Comparison of ENCODE assay signal across 9 cellular contexts in the genomic region with DNA sequence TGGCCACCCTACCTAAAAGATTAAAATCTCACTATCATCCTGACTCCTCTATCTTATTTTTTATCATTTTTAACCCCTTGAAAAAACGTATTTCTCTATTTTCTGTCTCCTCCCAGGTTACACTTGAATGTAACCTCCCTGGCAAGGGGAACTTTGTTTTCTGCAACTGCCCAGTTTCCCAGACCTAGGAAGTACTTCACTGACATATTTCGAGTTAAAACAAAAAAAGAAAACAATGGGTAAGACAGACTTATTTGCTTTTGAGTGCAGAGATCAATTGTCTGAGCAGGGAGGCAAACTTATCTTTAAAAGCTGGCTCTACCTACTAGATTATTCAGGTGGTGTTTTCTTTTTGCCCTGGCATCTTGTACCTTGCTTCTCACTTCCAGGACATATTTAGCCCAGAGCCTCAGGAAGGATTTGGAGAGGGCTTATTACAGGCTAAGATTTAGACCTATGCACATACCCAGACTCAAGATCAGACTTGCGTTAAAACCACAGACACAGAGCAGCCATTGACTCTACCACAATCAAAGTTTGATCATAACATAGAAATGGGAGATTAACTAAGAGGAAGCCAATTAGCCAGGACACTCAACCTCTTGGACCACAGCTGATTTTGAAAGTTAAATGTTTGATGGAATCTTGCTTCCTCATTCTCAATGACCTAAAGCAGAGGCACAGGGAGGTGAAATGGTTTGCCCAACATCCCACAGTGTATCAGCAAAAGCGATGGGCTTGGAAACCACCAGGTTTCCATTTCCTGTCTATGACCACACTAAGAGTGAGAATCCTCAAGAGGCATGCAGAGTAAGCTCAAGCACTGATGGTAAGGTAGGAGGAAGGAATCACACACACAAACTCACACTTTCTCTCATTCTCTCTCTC.
A peak's percentile ranks its signal among the peaks of the same experiment; 100 is the strongest.
DNase-seq lines count a peak whose midpoint lies in the region; ATAC-seq and TF ChIP-seq lines count a peak whose summit lies in the region.
"Had no signal": no experiment of that assay in that cellular context is flagged by ENCODE, and none has a peak within 500 bp of the region (broad histone marks: within the 10 kb centered on the region; RNA-seq: fewer than 3 reads in every experiment).

No MANE protein-coding gene starts in this region.

- no peak overlapping the region for H3K27ac ChIP-seq in hepatocyte
- no peak overlapping the region for H3K27ac ChIP-seq in prostate gland
- H3K27ac ChIP-seq: cardiac muscle cell had no signal

- TF ChIP-seq POLR2A in prostate gland (IDR thresholded peaks at IDR 0.05): no peak

- H2AFZ ChIP-seq in hepatocyte: no peak overlapping the region

- no peak for TF ChIP-seq CTCF in hepatocyte (IDR thresholded peaks at IDR 0.05; ENCODE audit: poor library complexity)
- TF ChIP-seq CTCF in prostate gland (IDR thresholded peaks at IDR 0.05): no peak

- intact Hi-C loops in prostate gland (cut with DNase I): no loop called here

- H3K27me3 ChIP-seq in hepatocyte: no peaks in the 10 kb centered on the region
- no peaks in the 10 kb centered on the region for H3K27me3 ChIP-seq in prostate gland (replicated peaks; ENCODE audit: insufficient read depth)
- H3K27me3 ChIP-seq: cardiac muscle cell had no signal

- H3K4me1 ChIP-seq in hepatocyte (ENCODE audit: insufficient read depth): no peaks in the 10 kb centered on the region
- H3K4me1 ChIP-seq in prostate gland (replicated peaks): no peaks in the 10 kb centered on the region

- peak; percentile 69 for DNase-seq in glomerular visceral epithelial cell (ENCODE audit: extremely low spot score)
- DNase-seq in medulla oblongata (ENCODE audit: extremely low spot score): no peak
- no peak for DNase-seq in hepatocyte (ENCODE audit: low spot score)
- DNase-seq in prostate gland (ENCODE audit: low spot score): no peak
- no peak for DNase-seq in NCI-H69 (lab: John Stamatoyannopoulos, UW)

- no peaks in the 10 kb centered on the region for H4K20me1 ChIP-seq in hepatocyte (ENCODE audit: insufficient read depth, poor library complexity, severe bottlenecking)

- 78% methylated on average over 4 of the region's 4 CpGs for WGBS in hepatocyte (ENCODE audit: low lambda C conversion rate, missing lambda C conversion rate)
- WGBS in prostate gland: 76% methylated on average over 4 of the region's 4 CpGs

- H3K36me3 ChIP-seq in hepatocyte (replicated peaks; ENCODE audit: insufficient read depth, low read depth) (no peaks in the 10 kb centered on the region), prostate gland (no peaks in the 10 kb centered on the region)
- H3K36me3 ChIP-seq: cardiac muscle cell had no signal

- H3K4me3 ChIP-seq in hepatocyte (no peak overlapping the region), prostate gland (no peak overlapping the region)
- H3K4me3 ChIP-seq: cardiac muscle cell had no signal

- no peaks in the 10 kb centered on the region for H3K9me2 ChIP-seq in hepatocyte (replicated peaks; ENCODE audit: insufficient read depth)

- H3K79me2 ChIP-seq in hepatocyte: no peaks in the 10 kb centered on the region

- H3K4me2 ChIP-seq in hepatocyte: no peak overlapping the region

- no peaks in the 10 kb centered on the region for H3K9me3 ChIP-seq in hepatocyte (ENCODE audit: low read depth)
- no peaks in the 10 kb centered on the region for H3K9me3 ChIP-seq in prostate gland

- peak; percentile 95 for ATAC-seq in GM18858 (IDR thresholded peaks at IDR 0.05; ENCODE audit: unreplicated experiment)
- peak; percentile 92 for ATAC-seq in GM21737 (IDR thresholded peaks at IDR 0.05; ENCODE audit: unreplicated experiment)
- ATAC-seq in HG03575 (IDR thresholded peaks at IDR 0.05; ENCODE audit: extremely low read depth, insufficient number of reproducible peaks, low FRiP score, unreplicated experiment): peak; percentile 78
